ENCODE assay signal across 8 cellular contexts in genomic region chr5:139439013-139439903, GRCh38. TPM values are rescaled to one million over a fixed set of nuclear protein-coding genes. Genes with fewer than 3 reads are reported as not detected.
DNase-seq lines count a peak whose midpoint lies in the region; ATAC-seq and TF ChIP-seq lines count a peak whose summit lies in the region.

Gene DNAJC18, minus strand, starts transcription at chr5:139439525. Its CDS starts 80 bp downstream, at chr5:139439445.

- peaks cover 15% of the 10 kb centered on the region for H3K36me3 Mint-ChIP-seq in activated CD4-positive, alpha-beta T cell treated with anti-CD3 and anti-CD28 coated beads for 36 hours (ENCODE audit: low read depth)
- H3K36me3 Mint-ChIP-seq in chondrocyte (ENCODE audit: low read depth): peaks cover 8% of the 10 kb centered on the region

- peak within 1 kb of the TSS; percentile 94 for H3K4me3 Mint-ChIP-seq in activated CD4-positive, alpha-beta T cell treated with anti-CD3 and anti-CD28 coated beads for 36 hours
- peak within 1 kb of the TSS; percentile 99 for H3K4me3 Mint-ChIP-seq in chondrocyte (ENCODE audit: unreplicated experiment)

- H3K27me3 Mint-ChIP-seq in activated CD4-positive, alpha-beta T cell treated with anti-CD3 and anti-CD28 coated beads for 36 hours: no peaks in the 10 kb centered on the region
- no peaks in the 10 kb centered on the region for H3K27me3 Mint-ChIP-seq in chondrocyte (ENCODE audit: low read depth)

- intact Hi-C loops in activated CD4-positive, alpha-beta T cell treated with anti-CD3 and anti-CD28 coated beads for 36 hours (cut with DNase I, micrococcal nuclease): loop anchor here (1.0 to 5.0 kb wide), 13 partner anchors 8 to 668 kb away; partner anchors contain the start of genes STING1 (in 2 of the 2), SPATA24 (in 1 of the 2) and UBE2D2 (in 1 of the 2)

- CTCF ChIA-PET in activated CD4-positive, alpha-beta T cell treated with anti-CD3 and anti-CD28 coated beads for 36 hours (lab: Charles Lee): interaction anchor here (0.6 to 2.4 kb wide), 12 partner anchors 8 to 121 kb away, joined by 3 to 18 read pairs (median 4); partner anchors contain the start of gene STING1

- DNase-seq in AML-193 (lab: John Stamatoyannopoulos, UW) (peak; percentile 71 to 73), GM19238 (ENCODE audit: insufficient read length, low spot score) (peak; percentile 84), NCI-H524 (lab: John Stamatoyannopoulos, UW) (peak; percentile 91 to 97), chondrocyte (ENCODE audit: low spot score) (peak; percentile 96), kidney epithelial cell (ENCODE audit: low read depth) (no peak)
- peak; percentile 97 for DNase-seq in activated CD4-positive, alpha-beta T cell treated with anti-CD3 and anti-CD28 coated beads for 36 hours
- DNase-seq in stimulated activated CD4-positive, alpha-beta T cell treated with anti-CD3 and anti-CD28 coated beads, Interleukin-1b, Interleukin-23, amount 100 ng/mL, for 1 hour (ENCODE audit: low read depth in 2 of 2): peak; percentile 66 to 80

- no peaks in the 10 kb centered on the region for H3K36me3 ChIP-seq in kidney epithelial cell (ENCODE audit: control insufficient read depth, insufficient read depth, low read length)

- H3K27ac Mint-ChIP-seq in activated CD4-positive, alpha-beta T cell treated with anti-CD3 and anti-CD28 coated beads for 36 hours: peak within 1 kb of the TSS; percentile 99
- peak within 1 kb of the TSS; percentile 98 for H3K27ac Mint-ChIP-seq in chondrocyte (ENCODE audit: unreplicated experiment)

- no peaks in the 10 kb centered on the region for H3K9me3 Mint-ChIP-seq in activated CD4-positive, alpha-beta T cell treated with anti-CD3 and anti-CD28 coated beads for 36 hours (ENCODE audit: low read depth)
- no peaks in the 10 kb centered on the region for H3K9me3 Mint-ChIP-seq in chondrocyte (ENCODE audit: low read depth)

- peaks cover 55% of the 10 kb centered on the region for H3K4me1 Mint-ChIP-seq in activated CD4-positive, alpha-beta T cell treated with anti-CD3 and anti-CD28 coated beads for 36 hours
- H3K4me1 Mint-ChIP-seq in chondrocyte (ENCODE audit: low read depth): peaks cover 25% of the 10 kb centered on the region

- peak; percentile 92 for ATAC-seq in HG03432 (IDR thresholded peaks at IDR 0.05; ENCODE audit: unreplicated experiment)
- peak; percentile 86 for ATAC-seq in activated CD4-positive, alpha-beta T cell treated with anti-CD3 and anti-CD28 coated beads for 36 hours

- H3K4me3 ChIP-seq in kidney epithelial cell (ENCODE audit: low read depth, low read length): peak within 1 kb of the TSS; percentile 68

- TF ChIP-seq CTCF in chondrocyte (IDR thresholded peaks at IDR 0.05): no peak
- TF ChIP-seq CTCF in kidney epithelial cell (IDR thresholded peaks at IDR 0.05; ENCODE audit: insufficient read depth, low read length, poor library complexity, severe bottlenecking): no peak

- POLR2A ChIA-PET in activated CD4-positive, alpha-beta T cell treated with anti-CD3 and anti-CD28 coated beads for 36 hours (lab: Charles Lee): interaction anchor here (0.6 to 1.7 kb wide), 13 partner anchors 9 to 165 kb away, joined by 3 to 22 read pairs (median 5); partner anchors contain the start of genes PAIP2 and STING1

- no peaks in the 10 kb centered on the region for H3K27me3 ChIP-seq in kidney epithelial cell (ENCODE audit: control insufficient read depth, insufficient read depth, low read length)

RNA-seq across cellular contexts. Expression of gene DNAJC18, which starts in this region (rescaled TPM):
- total RNA-seq in activated CD4-positive, alpha-beta T cell treated with anti-CD3 and anti-CD28 coated beads for 36 hours: 10 to 100 TPM; 33.1 to 35.6 TPM
- total RNA-seq in chondrocyte (17.4 to 27.0 TPM (median 25.6 TPM) in 3 replicates), kidney epithelial cell (8.1 and 14.2 TPM in 2 replicates)
